Comparison of ENCODE assay signal across 1 cellular context in the genomic region with DNA sequence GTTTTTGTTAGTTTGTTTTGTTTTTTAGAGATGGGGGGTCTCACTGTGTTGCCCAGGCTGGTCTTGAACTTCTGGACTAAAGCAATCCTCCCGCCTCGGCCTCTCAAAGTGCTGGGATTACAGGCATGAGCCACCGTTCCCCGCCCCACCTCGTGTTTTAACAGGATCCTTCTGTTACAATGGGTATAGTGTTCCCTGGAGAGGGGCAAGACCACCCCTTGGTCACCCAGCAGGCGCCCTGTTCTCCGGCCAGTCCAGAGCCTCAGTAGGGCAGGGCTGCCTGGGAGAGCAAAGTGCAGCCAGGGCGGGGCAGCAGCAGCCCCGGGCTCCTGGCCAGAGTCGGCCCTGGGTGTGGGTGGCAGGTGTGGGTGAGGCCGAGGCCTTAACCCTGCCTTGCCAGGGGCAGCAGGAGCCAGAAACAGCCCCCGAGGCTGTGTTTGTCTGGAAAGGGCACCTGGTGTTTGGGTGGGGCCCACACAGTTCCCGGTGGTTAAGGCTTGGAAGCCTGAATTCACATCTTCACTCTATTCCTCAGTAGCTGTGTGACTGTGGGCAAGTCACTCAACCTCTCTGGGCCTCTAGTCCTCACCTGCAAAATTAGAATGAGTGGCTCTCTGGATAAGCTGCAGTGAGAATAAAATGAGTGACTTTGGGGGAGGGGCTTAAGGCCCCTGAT.
TF ChIP-seq lines count a peak whose summit lies in the region.

No MANE protein-coding gene starts in this region.

TF ChIP-seq in SK-N-SH treated with all-trans-retinoic acid at 6 μM for 48 hours, 23 proteins besides CTCF, POLR2A, EP300 and RAD21 (continued from another document):
- TF ChIP-seq, protein P1, sequence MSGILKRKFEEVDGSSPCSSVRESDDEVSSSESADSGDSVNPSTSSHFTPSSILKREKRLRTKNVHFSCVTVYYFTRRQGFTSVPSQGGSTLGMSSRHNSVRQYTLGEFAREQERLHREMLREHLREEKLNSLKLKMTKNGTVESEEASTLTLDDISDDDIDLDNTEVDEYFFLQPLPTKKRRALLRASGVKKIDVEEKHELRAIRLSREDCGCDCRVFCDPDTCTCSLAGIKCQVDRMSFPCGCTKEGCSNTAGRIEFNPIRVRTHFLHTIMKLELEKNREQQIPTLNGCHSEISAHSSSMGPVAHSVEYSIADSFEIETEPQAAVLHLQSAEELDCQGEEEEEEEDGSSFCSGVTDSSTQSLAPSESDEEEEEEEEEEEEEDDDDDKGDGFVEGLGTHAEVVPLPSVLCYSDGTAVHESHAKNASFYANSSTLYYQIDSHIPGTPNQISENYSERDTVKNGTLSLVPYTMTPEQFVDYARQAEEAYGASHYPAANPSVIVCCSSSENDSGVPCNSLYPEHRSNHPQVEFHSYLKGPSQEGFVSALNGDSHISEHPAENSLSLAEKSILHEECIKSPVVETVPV (CRISPR knock-in tag; IDR thresholded peaks at IDR 0.05), result no peak
- TF ChIP-seq CSDC2 (CRISPR knock-in tag; IDR thresholded peaks at IDR 0.05), result no peak
- no peak for TF ChIP-seq POU6F1 (CRISPR knock-in tag; IDR thresholded peaks at IDR 0.05; ENCODE audit: borderline replicate concordance, low read depth)
- TF ChIP-seq ISL1 (CRISPR knock-in tag; IDR thresholded peaks at IDR 0.05), result no peak
- TF ChIP-seq ZC3H10 (CRISPR knock-in tag; IDR thresholded peaks at IDR 0.05), result no peak
- no peak for TF ChIP-seq ZFP3 (CRISPR knock-in tag; IDR thresholded peaks at IDR 0.05)
- TF ChIP-seq CREB5 (CRISPR knock-in tag; IDR thresholded peaks at IDR 0.05; ENCODE audit: low read depth), result no peak
- TF ChIP-seq OSR1 (CRISPR knock-in tag; IDR thresholded peaks at IDR 0.05), result no peak
- TF ChIP-seq ESRRG (CRISPR knock-in tag; IDR thresholded peaks at IDR 0.05), result no peak
- TF ChIP-seq RARB (CRISPR knock-in tag; IDR thresholded peaks at IDR 0.05), result no peak
